ENCODE assay signal across 17 cellular contexts in the genomic region with DNA sequence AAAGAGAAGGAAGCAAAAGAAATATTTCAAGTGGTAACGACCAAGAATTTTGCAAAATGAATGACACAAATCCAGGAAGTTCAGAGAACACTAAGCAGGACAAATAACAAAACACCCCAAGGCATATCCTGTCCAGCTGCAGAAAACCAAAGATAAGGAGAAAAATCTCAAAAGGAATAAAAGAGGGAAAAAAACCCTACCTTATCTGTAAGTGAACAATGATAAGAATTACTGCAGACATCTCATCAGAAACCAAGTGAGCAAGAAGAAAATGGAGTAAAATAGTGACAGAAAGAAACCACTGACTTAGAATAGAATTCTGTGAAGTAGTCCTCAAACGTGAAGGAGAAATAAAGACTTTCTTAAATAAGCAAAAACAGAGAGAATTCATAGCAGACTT. TPM values are rescaled to one million over a fixed set of nuclear protein-coding genes. Genes with fewer than 3 reads are reported as not detected.
"Had no signal": no experiment of that assay in that cellular context is flagged by ENCODE, and none has a peak within 500 bp of the region (broad histone marks: within the 10 kb centered on the region; RNA-seq: fewer than 3 reads in every experiment).

No MANE protein-coding gene starts in this region.

- H3K4me1 Mint-ChIP-seq: nephron had no signal

- DNase-seq: activated CD4-positive, alpha-beta memory T cell treated with anti-CD3 and anti-CD28 coated beads, Interleukin-2, amount 10 ng/mL, durations not matched to agents 7 days and 5 days; activated CD4-positive, alpha-beta T cell treated with anti-CD3 and anti-CD28 coated beads for 36 hours; activated gamma-delta T cell; activated naive CD8-positive, alpha-beta T cell treated with anti-CD3 and anti-CD28 coated beads, Interleukin-2, amount 10 ng/mL, durations not matched to agents 7 days and 5 days; activated T-cell treated with anti-CD3 and anti-CD28 coated beads, Interleukin-2, amount 50 U/mL, for 4 hours; body of pancreas; hypothalamus; left ventricle myocardium superior; mesenchymal stem cell; mucosa of descending colon; sigmoid colon; stimulated activated CD4-positive, alpha-beta T cell treated with anti-CD3 and anti-CD28 coated beads, Interleukin-4, amount 100 ng/mL, for 4 hours; stimulated activated naive B cell treated with anti-CD40 and anti-IgM and Interleukin-4, amounts not matched to agents 10 μg/mL and 1 μg/mL and 100 μg/mL, for 72 hours; thyroid gland; WERI-Rb-1 had no signal

- H3K27me3 Mint-ChIP-seq: activated CD4-positive, alpha-beta memory T cell treated with anti-CD3 and anti-CD28 coated beads, Interleukin-2, amount 10 ng/mL, durations not matched to agents 7 days and 5 days; activated CD4-positive, alpha-beta T cell treated with anti-CD3 and anti-CD28 coated beads for 36 hours; activated naive CD8-positive, alpha-beta T cell treated with anti-CD3 and anti-CD28 coated beads, Interleukin-2, amount 10 ng/mL, durations not matched to agents 7 days and 5 days; stimulated activated naive B cell treated with anti-CD40 and anti-IgM and Interleukin-4, amounts not matched to agents 10 μg/mL and 1 μg/mL and 100 μg/mL, for 72 hours had no signal

- H3K4me3 Mint-ChIP-seq: activated CD4-positive, alpha-beta memory T cell treated with anti-CD3 and anti-CD28 coated beads, Interleukin-2, amount 10 ng/mL, durations not matched to agents 7 days and 5 days; activated CD4-positive, alpha-beta T cell treated with anti-CD3 and anti-CD28 coated beads for 36 hours; activated naive CD8-positive, alpha-beta T cell treated with anti-CD3 and anti-CD28 coated beads, Interleukin-2, amount 10 ng/mL, durations not matched to agents 7 days and 5 days; activated T-cell treated with anti-CD3 and anti-CD28 coated beads, Interleukin-2, amount 50 U/mL, for 4 hours; nephron had no signal

- H3K27ac Mint-ChIP-seq: activated CD4-positive, alpha-beta memory T cell treated with anti-CD3 and anti-CD28 coated beads, Interleukin-2, amount 10 ng/mL, durations not matched to agents 7 days and 5 days; nephron had no signal

- ATAC-seq: activated CD4-positive, alpha-beta T cell treated with anti-CD3 and anti-CD28 coated beads for 36 hours; activated T-cell treated with anti-CD3 and anti-CD28 coated beads, Interleukin-2, amount 50 U/mL, for 4 hours; body of pancreas; left ventricle myocardium superior; mucosa of descending colon; stimulated activated naive B cell treated with anti-CD40 and anti-IgM and Interleukin-4, amounts not matched to agents 10 μg/mL and 1 μg/mL and 100 μg/mL, for 72 hours had no signal

RNA-seq across cellular contexts. Expression of a gene that starts 21.8 kb away (rescaled TPM):
- total RNA-seq: fibroblast of lung had no signal
